8 cellular contexts compared by ENCODE assay signal in the genomic region with DNA sequence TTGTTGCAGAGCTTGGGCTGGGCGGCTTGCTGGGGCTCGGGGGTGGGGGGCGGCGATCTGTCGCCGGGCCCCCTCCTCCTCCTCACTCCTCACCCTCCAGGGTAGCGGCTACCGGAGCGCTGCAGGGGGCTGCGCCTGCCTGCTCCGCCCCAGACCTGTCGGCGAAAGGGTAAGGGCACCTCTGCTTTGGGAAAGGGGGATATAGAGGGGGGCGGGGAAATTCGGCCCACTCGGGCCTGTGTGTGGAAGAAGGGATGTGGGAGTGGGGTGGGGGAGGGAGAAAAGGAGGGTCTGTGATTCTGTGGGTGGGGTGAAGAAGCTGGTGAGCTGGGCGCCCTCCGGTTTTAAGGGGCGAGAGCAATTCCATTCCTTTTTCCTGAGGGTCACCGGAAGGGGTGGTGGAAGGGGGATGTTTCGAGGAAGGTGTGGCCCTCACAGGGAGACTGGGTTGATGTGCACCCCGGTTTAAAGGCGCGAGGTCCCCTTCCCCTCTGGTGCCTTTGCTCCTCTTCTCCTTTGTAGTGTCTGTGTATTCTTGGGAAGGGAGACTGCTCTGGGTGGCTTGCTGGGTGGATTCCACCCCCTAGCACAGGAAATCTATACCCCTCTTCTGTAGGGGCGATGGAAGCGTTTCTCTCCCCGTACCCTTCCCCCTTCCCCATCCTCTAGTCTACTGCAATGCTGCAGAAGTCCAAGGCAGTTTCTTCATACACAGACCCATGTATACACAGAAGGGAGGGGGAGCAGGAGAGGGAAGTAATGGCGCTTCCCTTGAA. TPM values are rescaled to one million over a fixed set of nuclear protein-coding genes. Genes with fewer than 3 reads are reported as not detected.
DNase-seq lines count a peak whose midpoint lies in the region; ATAC-seq and TF ChIP-seq lines count a peak whose summit lies in the region.

No MANE protein-coding gene starts in this region.

- H3K4me1 Mint-ChIP-seq in H9, result peaks cover 31 to 34% of the 10 kb centered on the region in 2 experiments

- no peaks in the 10 kb centered on the region for H4K20me1 ChIP-seq in H9 (ENCODE audit: control insufficient read depth, insufficient read depth, insufficient read length)

- no peaks in the 10 kb centered on the region for H3K27me3 Mint-ChIP-seq in H9 (ENCODE audit: low read depth)

- peak overlapping the region; percentile 46 to 98 (median 79) for H3K27ac Mint-ChIP-seq in H9
- H3K27ac Mint-ChIP-seq in activated naive CD4-positive, alpha-beta T cell treated with anti-CD3 and anti-CD28 coated beads, Interleukin-2, amount 50 U/mL, for 72 hours, result peak overlapping the region; percentile 91 to 97

- no peak overlapping the region for H2BK5ac ChIP-seq in H9 (ENCODE audit: insufficient read length, low read length)

- H3K4me1 ChIP-seq in H9 (ENCODE audit: insufficient read depth, low read length) (peaks cover 3% of the 10 kb centered on the region; the same call in 1 of the 2 replicates), heart right ventricle (peaks cover 4 to 57% (median 38%) of the 10 kb centered on the region in 9 donors), parathyroid adenoma (peaks cover 20% of the 10 kb centered on the region)

- no peak overlapping the region for H2BK15ac ChIP-seq in H9 (ENCODE audit: low read depth, low read length)

- no peaks in the 10 kb centered on the region for H3K27me3 ChIP-seq in H9 (ENCODE audit: insufficient read depth, low read length)
- no peaks in the 10 kb centered on the region for H3K27me3 ChIP-seq in heart right ventricle
- no peaks in the 10 kb centered on the region for H3K27me3 ChIP-seq in parathyroid adenoma (ENCODE audit: control insufficient read depth, insufficient read depth, low read length)

- H3K9ac ChIP-seq in H9 (ENCODE audit: extremely low read depth, insufficient read length, low read length) (peak overlapping the region; percentile 47), parathyroid adenoma (no peak overlapping the region)

- H3K9me3 Mint-ChIP-seq in H9, result peaks cover 0 to 2% of the 10 kb centered on the region in 2 experiments; a peak in 2 of 5 replicates
- no peaks in the 10 kb centered on the region for H3K9me3 Mint-ChIP-seq in activated naive CD4-positive, alpha-beta T cell treated with anti-CD3 and anti-CD28 coated beads, Interleukin-2, amount 50 U/mL, for 72 hours

- H3K4ac ChIP-seq in H9 (ENCODE audit: low read depth, low read length), result no peak overlapping the region

- no peak for TF ChIP-seq CTCF in H9 (conservative IDR thresholded peaks at IDR 0.05)
- TF ChIP-seq CTCF in heart right ventricle (IDR thresholded peaks at IDR 0.05), result no peak
- TF ChIP-seq CTCF in parathyroid adenoma (IDR thresholded peaks at IDR 0.05), result no peak

- H3K36me3 ChIP-seq in heart right ventricle (peaks cover 0 to 9% (median 0%) of the 10 kb centered on the region in 9 donors), parathyroid adenoma (ENCODE audit: control insufficient read depth, insufficient read depth, low read length) (no peaks in the 10 kb centered on the region)

- no peak overlapping the region for H3K56ac ChIP-seq in H9 (ENCODE audit: insufficient read length, low read depth, low read length)

- peaks cover 3 to 5% (median 4%) of the 10 kb centered on the region in 3 experiments; a peak in 4 of 7 replicates for H3K36me3 Mint-ChIP-seq in H9 (ENCODE audit: insufficient read depth in 1 of 3, low read depth in 3 of 3)
- H3K36me3 Mint-ChIP-seq in activated naive CD4-positive, alpha-beta T cell treated with anti-CD3 and anti-CD28 coated beads, Interleukin-2, amount 50 U/mL, for 72 hours, result peaks cover 8 to 18% of the 10 kb centered on the region in 2 donors

- H3K23me2 ChIP-seq in H9 (ENCODE audit: insufficient read length, low read depth, low read length, poor library complexity, severe bottlenecking), result peaks cover 13% of the 10 kb centered on the region

- H3K4me3 Mint-ChIP-seq in H9, result peak overlapping the region; percentile 90 to 98

- no peak overlapping the region for H3T11ph ChIP-seq in H9 (ENCODE audit: low read length)

- intact Hi-C loops in heart right ventricle (cut with DNase I), result loop anchor here in 1 of 10 donors (10.0 kb wide), 1 partner anchor 74 kb away; no protein-coding TSS in a partner anchor

- DNase-seq in Daoy (ENCODE audit: low read depth) (peak; percentile 19), H9 (peak; percentile 70), NCI-H748 treated with DMSO at 0.1 percent for 48 hours (lab: John Stamatoyannopoulos, UW) (peak; percentile 38), heart right ventricle (peak in 1 of 2 donors; percentile 15), NCI-H1694 treated with DMSO at 0.1 percent for 48 hours (lab: John Stamatoyannopoulos, UW) (no peak), GM19238 (ENCODE audit: insufficient read length, low spot score) (no peak)
- peak in 1 of 2 donors; percentile 8 for DNase-seq in activated naive CD4-positive, alpha-beta T cell treated with anti-CD3 and anti-CD28 coated beads, Interleukin-2, amount 50 U/mL, for 72 hours (ENCODE audit: low spot score in 2 of 2)

- peak; percentile 12 to 37 for ATAC-seq in activated naive CD4-positive, alpha-beta T cell treated with anti-CD3 and anti-CD28 coated beads, Interleukin-2, amount 50 U/mL, for 72 hours
- ATAC-seq in heart right ventricle, result peak in 5 of 8 donors; percentile 1 to 67 (median 28)

- H3K27ac ChIP-seq in H9 (ENCODE audit: insufficient read length, low read depth, low read length) (no peak overlapping the region), heart right ventricle (peak overlapping the region; percentile 96 to 99 (median 98)), parathyroid adenoma (peak overlapping the region; percentile 84)

- peak overlapping the region; percentile 5; the same call in 1 of the 2 replicates for H3K14ac ChIP-seq in H9 (ENCODE audit: insufficient read depth, low read length)

- H3K18ac ChIP-seq in H9 (ENCODE audit: insufficient read length, low read depth, low read length), result peak overlapping the region; percentile 17

- H2BK120ac ChIP-seq in H9 (ENCODE audit: low read depth, low read length, poor library complexity, severe bottlenecking), result no peak overlapping the region

- peaks cover 31% of the 10 kb centered on the region; the same call in 1 of the 2 replicates for H3K79me2 ChIP-seq in H9 (ENCODE audit: insufficient read depth, low read length)
- peaks cover 36% of the 10 kb centered on the region for H3K79me2 ChIP-seq in parathyroid adenoma

- H2AK5ac ChIP-seq in H9 (ENCODE audit: insufficient read length, low read length), result no peak overlapping the region

- no peaks in the 10 kb centered on the region for H3K9me3 ChIP-seq in H9 (ENCODE audit: control insufficient read depth, low read depth, low read length)
- H3K9me3 ChIP-seq in heart right ventricle, result no peaks in the 10 kb centered on the region
- H3K9me3 ChIP-seq in parathyroid adenoma (ENCODE audit: control insufficient read depth, low read length), result no peaks in the 10 kb centered on the region

- no peak overlapping the region for H2AFZ ChIP-seq in H9 (ENCODE audit: low read length)
- peak overlapping the region; percentile 66 for H2AFZ ChIP-seq in parathyroid adenoma

- H2BK20ac ChIP-seq in H9 (ENCODE audit: low read depth, low read length, poor library complexity, severe bottlenecking), result no peak overlapping the region

- no CpG with 5 or more reads among the region's 28 CpGs for WGBS in H9 (ENCODE audit: extremely low coverage, insufficient read length, low lambda C conversion rate)
- 1% methylated on average over 22 to 28 of the region's 28 CpGs for WGBS in heart right ventricle, 2 donors

- H4K91ac ChIP-seq in H9 (ENCODE audit: insufficient read length, low read depth, low read length), result no peak overlapping the region

- H3K4me2 ChIP-seq in H9 (ENCODE audit: insufficient read depth, insufficient read length, low read length) (peak overlapping the region; percentile 73), parathyroid adenoma (ENCODE audit: low read length) (peak overlapping the region; percentile 82)

- H2BK12ac ChIP-seq in H9 (ENCODE audit: insufficient read length, low read depth, low read length), result no peak overlapping the region

- no peak overlapping the region for H4K8ac ChIP-seq in H9 (replicated peaks; ENCODE audit: insufficient read length, low read depth, low read length)

- H3K23ac ChIP-seq in H9 (ENCODE audit: insufficient read length, low read depth, low read length), result no peak overlapping the region

- H4K5ac ChIP-seq in H9 (ENCODE audit: insufficient read length, low read depth, low read length), result no peak overlapping the region

- no peaks in the 10 kb centered on the region for H3K79me1 ChIP-seq in H9 (ENCODE audit: insufficient read depth, low read depth, low read length, poor library complexity, severe bottlenecking)

- peak overlapping the region; percentile 73 to 99 (median 88) for H3K4me3 ChIP-seq in heart right ventricle
- H3K4me3 ChIP-seq in parathyroid adenoma (ENCODE audit: low read depth, low read length), result peak overlapping the region; percentile 93

RNA-seq across cellular contexts. Expression of a gene that starts 0.9 kb away (rescaled TPM):
- total RNA-seq in Daoy (2014; rRNA removed; shearing (Covaris generic)), result 26.7 and 27.5 TPM in 2 replicates
- 85.9 and 93.0 TPM in 2 replicates for total RNA-seq in H9 (2021)
- 10 to 100 TPM; 31.6 to 37.9 TPM for total RNA-seq in activated naive CD4-positive, alpha-beta T cell treated with anti-CD3 and anti-CD28 coated beads, Interleukin-2, amount 50 U/mL, for 72 hours
- 10 to 100 TPM; 49.6 to 86.9 (median 70.7) TPM for total RNA-seq in heart right ventricle
- polyA plus RNA-seq in heart right ventricle, result 1 to 10 TPM; 6.4 to 8.9 TPM

Comparison
In these comparisons a context has a peak if more than half of its experiments do, and no peak if none do; other contexts are left out.
1. DNase-seq: peak in Daoy (single experiment), H9 (single experiment) and NCI-H748 treated with DMSO at 0.1 percent for 48 hours (single experiment); none in NCI-H1694 treated with DMSO at 0.1 percent for 48 hours (single experiment) and GM19238 (single experiment).